ENCODE assay signal across 33 cellular contexts in the genomic region with DNA sequence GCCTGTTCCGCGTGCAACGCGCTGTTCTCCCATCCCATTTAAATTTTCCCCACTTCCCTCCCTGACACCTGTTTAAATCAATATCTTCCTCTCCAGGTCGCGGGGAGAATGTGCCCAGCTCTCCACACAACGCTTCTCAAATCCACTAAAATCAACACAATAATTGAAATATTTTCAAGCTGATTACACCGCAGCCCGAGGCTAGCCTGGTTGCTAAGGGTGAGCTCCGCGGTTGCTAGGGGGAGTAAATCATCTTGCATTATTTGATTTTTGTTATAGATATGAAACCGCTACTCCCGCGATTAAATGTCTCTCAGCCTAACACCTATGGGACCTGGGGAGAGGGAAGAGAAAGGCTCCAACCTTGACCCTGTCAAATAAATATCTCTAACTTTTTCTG. TPM values are rescaled to one million over a fixed set of nuclear protein-coding genes. Genes with fewer than 3 reads are reported as not detected.
A peak's percentile ranks its signal among the peaks of the same experiment; 100 is the strongest.
DNase-seq lines count a peak whose midpoint lies in the region; ATAC-seq and TF ChIP-seq lines count a peak whose summit lies in the region.
"Had no signal": no experiment of that assay in that cellular context is flagged by ENCODE, and none has a peak within 500 bp of the region (broad histone marks: within the 10 kb centered on the region; RNA-seq: fewer than 3 reads in every experiment).

No MANE protein-coding gene starts in this region.

- H3K4me1 ChIP-seq in HAP-1 (peaks cover 5% of the 10 kb centered on the region), PC-3 (ENCODE audit: insufficient read depth, low read length) (peaks cover 6% of the 10 kb centered on the region; the same call in 1 of the 2 replicates)
- H3K4me1 ChIP-seq: A549, gastroesophageal sphincter, upper lobe of left lung had no signal

- H3K4me3 ChIP-seq in HAP-1 (no peak overlapping the region), PC-3 (ENCODE audit: low read length) (no peak overlapping the region)
- H3K4me3 ChIP-seq: A549, gastroesophageal sphincter, ovary, skin epidermis, upper lobe of left lung had no signal

- POLR2A ChIA-PET in PC-3 (lab: Charles Lee; ENCODE audit: unreplicated experiment): no interaction called here

- BruUV-seq in PC-3 (replicated peaks; lab: Mats Ljungman, UMichigan): no TSS peak

- TF ChIP-seq CTCF in PC-3 (conservative IDR thresholded peaks at IDR 0.05; ENCODE audit: low read depth, low read length) (no peak), nephron progenitor cell (IDR thresholded peaks at IDR 0.05) (no peak)

- H3K27ac Mint-ChIP-seq in nephron progenitor cell: peak overlapping the region; percentile 45
- H3K27ac Mint-ChIP-seq: activated B cell treated with CpG ODN at 0.5 μM for 24 hours; activated CD4-positive, alpha-beta T cell treated with anti-CD3 and anti-CD28 coated beads, Interleukin-2, amount 10 ng/mL, durations not matched to agents 7 days and 5 days; activated naive CD8-positive, alpha-beta T cell treated with anti-CD3 and anti-CD28 coated beads, Interleukin-2, amount 10 ng/mL, durations not matched to agents 7 days and 5 days; activated T-cell treated with anti-CD3 and anti-CD28 coated beads, Interleukin-2, amount 50 U/mL, for 24 hours; CD4-positive, CD25-positive, alpha-beta regulatory T cell; natural killer cell treated with Interleukin-12 subunit alpha and Interleukin-12 subunit beta and Interleukin-15 and Interleukin-18, amount 100 ng/mL, for 72 hours; stimulated activated naive B cell treated with anti-CD40 and anti-IgM and Interleukin-4, amounts not matched to agents 10 μg/mL and 1 μg/mL and 100 μg/mL, for 72 hours had no signal

- H4K20me1 ChIP-seq in PC-3 (ENCODE audit: low read length): no peaks in the 10 kb centered on the region

- H3K9ac ChIP-seq in PC-3 (ENCODE audit: low read length): no peak overlapping the region

- no peak overlapping the region for H3K27ac ChIP-seq in PC-3 (ENCODE audit: low read length)
- H3K27ac ChIP-seq: A549, gastroesophageal sphincter, ovary, skin epidermis, upper lobe of left lung had no signal

- peaks cover 6% of the 10 kb centered on the region for H3K9me3 Mint-ChIP-seq in nephron progenitor cell
- H3K9me3 Mint-ChIP-seq: activated B cell treated with CpG ODN at 0.5 μM for 24 hours; activated CD4-positive, alpha-beta T cell treated with anti-CD3 and anti-CD28 coated beads, Interleukin-2, amount 10 ng/mL, durations not matched to agents 7 days and 5 days; activated naive CD8-positive, alpha-beta T cell treated with anti-CD3 and anti-CD28 coated beads, Interleukin-2, amount 10 ng/mL, durations not matched to agents 7 days and 5 days; activated T-cell treated with anti-CD3 and anti-CD28 coated beads, Interleukin-2, amount 50 U/mL, for 24 hours; natural killer cell treated with Interleukin-12 subunit alpha and Interleukin-12 subunit beta and Interleukin-15 and Interleukin-18, amount 100 ng/mL, for 72 hours had no signal

- H3K9me2 ChIP-seq in PC-3 (replicated peaks; ENCODE audit: low read length): no peaks in the 10 kb centered on the region

- H3K36me3 ChIP-seq in HAP-1 (replicated peaks) (no peaks in the 10 kb centered on the region), PC-3 (ENCODE audit: low read depth, low read length) (no peaks in the 10 kb centered on the region)
- H3K36me3 ChIP-seq: gastroesophageal sphincter, ovary, upper lobe of left lung had no signal

- no peak overlapping the region for H3K4me3 Mint-ChIP-seq in nephron progenitor cell
- H3K4me3 Mint-ChIP-seq: activated B cell treated with CpG ODN at 0.5 μM for 24 hours; activated CD4-positive, alpha-beta T cell treated with anti-CD3 and anti-CD28 coated beads, Interleukin-2, amount 10 ng/mL, durations not matched to agents 7 days and 5 days; activated naive CD8-positive, alpha-beta T cell treated with anti-CD3 and anti-CD28 coated beads, Interleukin-2, amount 10 ng/mL, durations not matched to agents 7 days and 5 days; activated T-cell treated with anti-CD3 and anti-CD28 coated beads, Interleukin-2, amount 50 U/mL, for 24 hours; CD4-positive, CD25-positive, alpha-beta regulatory T cell; natural killer cell treated with Interleukin-12 subunit alpha and Interleukin-12 subunit beta and Interleukin-15 and Interleukin-18, amount 100 ng/mL, for 72 hours; stimulated activated naive B cell treated with anti-CD40 and anti-IgM and Interleukin-4, amounts not matched to agents 10 μg/mL and 1 μg/mL and 100 μg/mL, for 72 hours had no signal

- H3K36me3 Mint-ChIP-seq in nephron progenitor cell (ENCODE audit: low read depth): no peaks in the 10 kb centered on the region
- H3K36me3 Mint-ChIP-seq: activated naive CD8-positive, alpha-beta T cell treated with anti-CD3 and anti-CD28 coated beads, Interleukin-2, amount 10 ng/mL, durations not matched to agents 7 days and 5 days; CD4-positive, CD25-positive, alpha-beta regulatory T cell; natural killer cell treated with Interleukin-12 subunit alpha and Interleukin-12 subunit beta and Interleukin-15 and Interleukin-18, amount 100 ng/mL, for 72 hours; stimulated activated naive B cell treated with anti-CD40 and anti-IgM and Interleukin-4, amounts not matched to agents 10 μg/mL and 1 μg/mL and 100 μg/mL, for 72 hours had no signal

- CTCF ChIA-PET in PC-3 (lab: Charles Lee): interaction anchor here (0.5 to 0.6 kb wide), 2 partner anchors 100 to 135 kb away, joined by 3 read pairs; no protein-coding TSS in a partner anchor

- peaks cover 47% of the 10 kb centered on the region for H3K27me3 Mint-ChIP-seq in nephron progenitor cell (ENCODE audit: low read depth, poor library complexity)

- no peak overlapping the region for H2AFZ ChIP-seq in PC-3 (ENCODE audit: low read length)

- intact Hi-C loops in PC-3 (cut with micrococcal nuclease): no loop called here

- no peak overlapping the region for H3K4me2 ChIP-seq in PC-3 (ENCODE audit: low read length)
- H3K4me2 ChIP-seq: A549 had no signal

- no peaks in the 10 kb centered on the region for H3K79me2 ChIP-seq in PC-3 (ENCODE audit: low read length)

- ATAC-seq in PC-3: peak; percentile 66
- ATAC-seq: gastroesophageal sphincter; natural killer cell treated with Interleukin-12 subunit alpha and Interleukin-12 subunit beta and Interleukin-15 and Interleukin-18, amount 100 ng/mL, for 72 hours; stimulated activated naive B cell treated with anti-CD40 and anti-IgM and Interleukin-4, amounts not matched to agents 10 μg/mL and 1 μg/mL and 100 μg/mL, for 72 hours had no signal

- H3F3A ChIP-seq in PC-3 (ENCODE audit: low read length, unreplicated experiment): no peaks in the 10 kb centered on the region

- H3K4me1 Mint-ChIP-seq in nephron progenitor cell: peaks cover 8% of the 10 kb centered on the region
- H3K4me1 Mint-ChIP-seq: activated B cell treated with CpG ODN at 0.5 μM for 24 hours; activated CD4-positive, alpha-beta T cell treated with anti-CD3 and anti-CD28 coated beads, Interleukin-2, amount 10 ng/mL, durations not matched to agents 7 days and 5 days; activated naive CD8-positive, alpha-beta T cell treated with anti-CD3 and anti-CD28 coated beads, Interleukin-2, amount 10 ng/mL, durations not matched to agents 7 days and 5 days; CD4-positive, CD25-positive, alpha-beta regulatory T cell; stimulated activated naive B cell treated with anti-CD40 and anti-IgM and Interleukin-4, amounts not matched to agents 10 μg/mL and 1 μg/mL and 100 μg/mL, for 72 hours had no signal

- in situ Hi-C loops in HAP-1 (cut with MboI; ENCODE audit: low sequenced_read_pairs): no loop called here

- DNase-seq in NCI-H1417 (lab: John Stamatoyannopoulos, UW) (peak in 2 of 3 experiments; percentile 60 to 83), NCI-H1417 treated with DMSO at 0.1 percent for 48 hours (lab: John Stamatoyannopoulos, UW) (no peak), HAP-1 (ENCODE audit: low spot score in 2 of 2) (peak; percentile 11 to 55), PC-3 (peak; percentile 59), nephron progenitor cell (no peak), HCEC 1CT (no peak), A172 (ENCODE audit: low spot score) (no peak), AG08396 (ENCODE audit: low spot score) (no peak)
- DNase-seq: activated B cell treated with CpG ODN at 0.5 μM for 24 hours; activated CD4-positive, alpha-beta T cell treated with anti-CD3 and anti-CD28 coated beads, Interleukin-2, amount 10 ng/mL, durations not matched to agents 7 days and 5 days; activated effector memory CD4-positive, alpha-beta T cell treated with anti-CD3 and anti-CD28 coated beads, Interleukin-2, amount 50 U/mL, for 16 hours; activated naive CD8-positive, alpha-beta T cell treated with anti-CD3 and anti-CD28 coated beads, Interleukin-2, amount 10 ng/mL, durations not matched to agents 7 days and 5 days; activated T-cell treated with anti-CD3 and anti-CD28 coated beads, Interleukin-2, amount 50 U/mL, for 24 hours; AML-193; CD4-positive, CD25-positive, alpha-beta regulatory T cell; EL; hippocampal formation; NCI-H187; NCI-H226; NCI-H774; ovary; stimulated activated naive B cell treated with anti-CD40 and anti-IgM and Interleukin-4, amounts not matched to agents 10 μg/mL and 1 μg/mL and 100 μg/mL, for 72 hours had no signal

- H3K9me3 ChIP-seq in HAP-1 (no peaks in the 10 kb centered on the region), PC-3 (ENCODE audit: low read length) (no peaks in the 10 kb centered on the region)
- H3K9me3 ChIP-seq: A549, gastroesophageal sphincter, ovary had no signal

- H3K27me3 ChIP-seq in HAP-1 (ENCODE audit: low read depth) (peaks cover 17% of the 10 kb centered on the region), PC-3 (ENCODE audit: low read length) (peaks cover 69% of the 10 kb centered on the region)
- H3K27me3 ChIP-seq: ovary had no signal

RNA-seq across cellular contexts. Expression of a gene that starts 36.2 kb away (rescaled TPM):
- total RNA-seq in PC-3 (2014; rRNA removed): not detected in 2 replicates
- not detected in 2 replicates for total RNA-seq in A172 (2014; rRNA removed; shearing (Covaris generic))
- total RNA-seq: activated B cell treated with CpG ODN at 0.5 μM for 24 hours; activated CD4-positive, alpha-beta T cell treated with anti-CD3 and anti-CD28 coated beads, Interleukin-2, amount 10 ng/mL, durations not matched to agents 7 days and 5 days; activated naive CD8-positive, alpha-beta T cell treated with anti-CD3 and anti-CD28 coated beads, Interleukin-2, amount 10 ng/mL, durations not matched to agents 7 days and 5 days; aorta; CD4-positive, CD25-positive, alpha-beta regulatory T cell; gastroesophageal sphincter; lung microvascular endothelial cell; mucosa of gallbladder; natural killer cell treated with Interleukin-12 subunit alpha and Interleukin-12 subunit beta and Interleukin-15 and Interleukin-18, amount 100 ng/mL, for 72 hours; ovary; renal cortical epithelial cell; RPMI7951; T-helper 1 cell treated with Interleukin-12 subunit alpha and Interleukin-12 subunit beta and Interleukin-4 antibody, amounts not matched to agents 30 ng/mL and 1 ng/mL, for 36 hours; upper lobe of left lung had no signal

Comparison
In these comparisons a context has a peak if more than half of its experiments do, and no peak if none do; other contexts are left out.
1. DNase-seq: peak in NCI-H1417 (2 of 3), HAP-1 (2 of 2) and PC-3 (single experiment); none in NCI-H1417 treated with DMSO at 0.1 percent for 48 hours (single experiment), nephron progenitor cell (single experiment), HCEC 1CT (single experiment), A172 (single experiment) and AG08396 (single experiment).